16 cellular contexts compared by ENCODE assay signal in the genomic region with DNA sequence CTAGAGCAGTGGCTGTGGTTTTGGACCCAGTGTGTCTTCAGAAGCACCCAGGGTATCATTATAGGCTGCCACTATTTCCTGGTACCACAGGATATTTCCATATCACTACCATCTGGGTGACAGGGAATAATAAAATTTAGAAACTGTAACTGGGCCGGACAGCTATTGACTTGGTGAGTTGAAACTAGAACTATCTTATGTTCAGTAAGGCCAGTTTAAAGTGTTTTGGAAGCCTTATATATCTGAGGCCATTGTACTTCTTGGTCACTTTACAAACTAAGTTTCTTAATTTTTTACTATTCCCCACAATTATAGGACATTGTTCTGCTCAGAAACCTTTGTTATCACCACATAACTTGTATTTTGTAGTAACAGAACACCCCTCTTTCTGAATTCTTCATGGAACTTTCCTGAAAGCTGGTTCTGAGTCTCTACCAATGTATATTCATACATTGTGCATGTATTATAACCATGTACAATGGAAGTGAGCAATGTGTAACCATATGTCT. TPM values are rescaled to one million over a fixed set of nuclear protein-coding genes. Genes with fewer than 3 reads are reported as not detected.
A peak's percentile ranks its signal among the peaks of the same experiment; 100 is the strongest.
DNase-seq lines count a peak whose midpoint lies in the region; ATAC-seq and TF ChIP-seq lines count a peak whose summit lies in the region.
"Had no signal": no experiment of that assay in that cellular context is flagged by ENCODE, and none has a peak within 500 bp of the region (broad histone marks: within the 10 kb centered on the region; RNA-seq: fewer than 3 reads in every experiment).

No MANE protein-coding gene starts in this region.

- no peak for DNase-seq in activated naive CD4-positive, alpha-beta T cell treated with anti-CD3 and anti-CD28 coated beads for 36 hours
- no peak for DNase-seq in RWPE2 (ENCODE audit: low spot score)
- DNase-seq in mucosa of descending colon, result no peak
- no peak for DNase-seq in NCI-H1092 (lab: John Stamatoyannopoulos, UW)
- DNase-seq: GF-D8, GOT3, NCI-H1417 treated with DMSO at 0.1 percent for 48 hours, NCI-H187 treated with DMSO at 0.1 percent for 48 hours, NCI-H226, RPMI8226, SIG-M5 had no signal

- H3K36me3 Mint-ChIP-seq in activated naive CD4-positive, alpha-beta T cell treated with anti-CD3 and anti-CD28 coated beads, Interleukin-2, amount 50 U/mL, for 24 hours, result peaks cover 10% of the 10 kb centered on the region
- peaks cover 22% of the 10 kb centered on the region for H3K36me3 Mint-ChIP-seq in activated naive CD4-positive, alpha-beta T cell treated with anti-CD3 and anti-CD28 coated beads for 36 hours (ENCODE audit: low read depth)

- H3K27me3 Mint-ChIP-seq in activated naive CD4-positive, alpha-beta T cell treated with anti-CD3 and anti-CD28 coated beads, Interleukin-2, amount 50 U/mL, for 24 hours, result no peaks in the 10 kb centered on the region
- H3K27me3 Mint-ChIP-seq in activated naive CD4-positive, alpha-beta T cell treated with anti-CD3 and anti-CD28 coated beads for 36 hours (ENCODE audit: low read depth), result no peaks in the 10 kb centered on the region

- H3K36me3 ChIP-seq in HEK293 (ENCODE audit: control insufficient read depth in 2 of 2, insufficient read depth in 1 of 2, low read length in 2 of 2) (peaks cover 26 to 37% of the 10 kb centered on the region in 2 experiments), RWPE2 (ENCODE audit: low read depth) (peaks cover 38% of the 10 kb centered on the region), mucosa of descending colon (ENCODE audit: low read depth) (no peaks in the 10 kb centered on the region)

- no peak overlapping the region for H3K4me3 Mint-ChIP-seq in activated naive CD4-positive, alpha-beta T cell treated with anti-CD3 and anti-CD28 coated beads, Interleukin-2, amount 50 U/mL, for 24 hours
- no peak overlapping the region for H3K4me3 Mint-ChIP-seq in activated naive CD4-positive, alpha-beta T cell treated with anti-CD3 and anti-CD28 coated beads for 36 hours
- H3K4me3 Mint-ChIP-seq: CD14-positive monocyte had no signal

- no peaks in the 10 kb centered on the region for H3K27me3 ChIP-seq in RWPE2 (ENCODE audit: insufficient read depth, poor library complexity, severe bottlenecking)

- CTCF ChIA-PET in activated naive CD4-positive, alpha-beta T cell treated with anti-CD3 and anti-CD28 coated beads for 36 hours (lab: Charles Lee), result no interaction called here
- CTCF ChIA-PET in HEK293 (lab: Yijun Ruan, JAX), result no interaction called here

- H3K9me3 Mint-ChIP-seq in activated naive CD4-positive, alpha-beta T cell treated with anti-CD3 and anti-CD28 coated beads, Interleukin-2, amount 50 U/mL, for 24 hours, result no peaks in the 10 kb centered on the region
- H3K9me3 Mint-ChIP-seq in activated naive CD4-positive, alpha-beta T cell treated with anti-CD3 and anti-CD28 coated beads for 36 hours, result no peaks in the 10 kb centered on the region
- H3K9me3 Mint-ChIP-seq: CD14-positive monocyte had no signal

- ATAC-seq in RWPE2 (ENCODE audit: low read depth), result 0 out of 3 replicates have a peak, but pooled peaks have one; percentile 11
- peak; percentile 49 for ATAC-seq in mucosa of descending colon
- ATAC-seq in GM19035 (IDR thresholded peaks at IDR 0.05; ENCODE audit: unreplicated experiment), result no peak
- ATAC-seq: GM12878 had no signal

- H3K4me1 ChIP-seq in HEK293 (ENCODE audit: control insufficient read depth, insufficient read depth, low read length) (no peaks in the 10 kb centered on the region), RWPE2 (ENCODE audit: insufficient read depth, poor library complexity, severe bottlenecking) (no peaks in the 10 kb centered on the region), mucosa of descending colon (ENCODE audit: low read depth) (no peaks in the 10 kb centered on the region)

- H3K27ac Mint-ChIP-seq in activated naive CD4-positive, alpha-beta T cell treated with anti-CD3 and anti-CD28 coated beads, Interleukin-2, amount 50 U/mL, for 24 hours, result peak overlapping the region; percentile 36
- no peak overlapping the region for H3K27ac Mint-ChIP-seq in activated naive CD4-positive, alpha-beta T cell treated with anti-CD3 and anti-CD28 coated beads for 36 hours

- TF ChIP-seq CTCF in HEK293 (tag by site-specific recombination; IDR thresholded peaks at IDR 0.05) (no peak), RWPE2 (IDR thresholded peaks at IDR 0.05; ENCODE audit: poor library complexity, severe bottlenecking) (no peak), mucosa of descending colon (IDR thresholded peaks at IDR 0.05) (no peak)

- no peaks in the 10 kb centered on the region for H3K9me3 ChIP-seq in HEK293 (ENCODE audit: control insufficient read depth, insufficient read depth, low read depth, low read length)
- H3K9me3 ChIP-seq in RWPE2 (ENCODE audit: severe bottlenecking), result no peaks in the 10 kb centered on the region
- no peaks in the 10 kb centered on the region for H3K9me3 ChIP-seq in mucosa of descending colon

- intact Hi-C loops in activated naive CD4-positive, alpha-beta T cell treated with anti-CD3 and anti-CD28 coated beads for 36 hours (cut with micrococcal nuclease), result no loop called here
- intact Hi-C loops in mucosa of descending colon (cut with DNase I, micrococcal nuclease), result no loop called here

- POLR2A ChIA-PET in HEK293 (lab: Yijun Ruan, JAX), result interaction anchor here (0.6 to 0.9 kb wide), 3 partner anchors 8 to 61 kb away, joined by 3 to 5 read pairs (median 5); no protein-coding TSS in a partner anchor

- H3K27ac ChIP-seq in HEK293 (ENCODE audit: extremely low read depth, low read depth, low read length), result no peak overlapping the region
- H3K27ac ChIP-seq in RWPE2 (ENCODE audit: poor library complexity, severe bottlenecking), result no peak overlapping the region

- H3K4me3 ChIP-seq in HEK293 (ENCODE audit: low read depth, low read length) (no peak overlapping the region), RWPE2 (ENCODE audit: severe bottlenecking) (no peak overlapping the region), mucosa of descending colon (no peak overlapping the region)
- H3K4me3 ChIP-seq: GM12878 had no signal

- peaks cover 20% of the 10 kb centered on the region for H3K4me1 Mint-ChIP-seq in activated naive CD4-positive, alpha-beta T cell treated with anti-CD3 and anti-CD28 coated beads, Interleukin-2, amount 50 U/mL, for 24 hours
- peaks cover 2% of the 10 kb centered on the region for H3K4me1 Mint-ChIP-seq in activated naive CD4-positive, alpha-beta T cell treated with anti-CD3 and anti-CD28 coated beads for 36 hours (ENCODE audit: low read depth)

TF ChIP-seq in HEK293, 187 proteins besides CTCF, POLR2A, EP300 and RAD21:
- TF ChIP-seq, protein P1, sequence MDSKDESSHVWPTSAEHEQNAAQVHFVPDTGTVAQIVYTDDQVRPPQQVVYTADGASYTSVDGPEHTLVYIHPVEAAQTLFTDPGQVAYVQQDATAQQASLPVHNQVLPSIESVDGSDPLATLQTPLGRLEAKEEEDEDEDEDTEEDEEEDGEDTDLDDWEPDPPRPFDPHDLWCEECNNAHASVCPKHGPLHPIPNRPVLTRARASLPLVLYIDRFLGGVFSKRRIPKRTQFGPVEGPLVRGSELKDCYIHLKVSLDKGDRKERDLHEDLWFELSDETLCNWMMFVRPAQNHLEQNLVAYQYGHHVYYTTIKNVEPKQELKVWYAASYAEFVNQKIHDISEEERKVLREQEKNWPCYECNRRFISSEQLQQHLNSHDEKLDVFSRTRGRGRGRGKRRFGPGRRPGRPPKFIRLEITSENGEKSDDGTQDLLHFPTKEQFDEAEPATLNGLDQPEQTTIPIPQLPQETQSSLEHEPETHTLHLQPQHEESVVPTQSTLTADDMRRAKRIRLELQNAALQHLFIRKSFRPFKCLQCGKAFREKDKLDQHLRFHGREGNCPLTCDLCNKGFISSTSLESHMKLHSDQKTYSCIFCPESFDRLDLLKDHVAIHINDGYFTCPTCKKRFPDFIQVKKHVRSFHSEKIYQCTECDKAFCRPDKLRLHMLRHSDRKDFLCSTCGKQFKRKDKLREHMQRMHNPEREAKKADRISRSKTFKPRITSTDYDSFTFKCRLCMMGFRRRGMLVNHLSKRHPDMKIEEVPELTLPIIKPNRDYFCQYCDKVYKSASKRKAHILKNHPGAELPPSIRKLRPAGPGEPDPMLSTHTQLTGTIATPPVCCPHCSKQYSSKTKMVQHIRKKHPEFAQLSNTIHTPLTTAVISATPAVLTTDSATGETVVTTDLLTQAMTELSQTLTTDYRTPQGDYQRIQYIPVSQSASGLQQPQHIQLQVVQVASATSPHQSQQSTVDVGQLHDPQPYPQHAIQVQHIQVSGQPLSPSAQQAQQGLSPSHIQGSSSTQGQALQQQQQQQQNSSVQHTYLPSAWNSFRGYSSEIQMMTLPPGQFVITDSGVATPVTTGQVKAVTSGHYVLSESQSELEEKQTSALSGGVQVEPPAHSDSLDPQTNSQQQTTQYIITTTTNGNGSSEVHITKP (tag by site-specific recombination; IDR thresholded peaks at IDR 0.05), result peak; percentile 81
- TF ChIP-seq, protein P2, sequence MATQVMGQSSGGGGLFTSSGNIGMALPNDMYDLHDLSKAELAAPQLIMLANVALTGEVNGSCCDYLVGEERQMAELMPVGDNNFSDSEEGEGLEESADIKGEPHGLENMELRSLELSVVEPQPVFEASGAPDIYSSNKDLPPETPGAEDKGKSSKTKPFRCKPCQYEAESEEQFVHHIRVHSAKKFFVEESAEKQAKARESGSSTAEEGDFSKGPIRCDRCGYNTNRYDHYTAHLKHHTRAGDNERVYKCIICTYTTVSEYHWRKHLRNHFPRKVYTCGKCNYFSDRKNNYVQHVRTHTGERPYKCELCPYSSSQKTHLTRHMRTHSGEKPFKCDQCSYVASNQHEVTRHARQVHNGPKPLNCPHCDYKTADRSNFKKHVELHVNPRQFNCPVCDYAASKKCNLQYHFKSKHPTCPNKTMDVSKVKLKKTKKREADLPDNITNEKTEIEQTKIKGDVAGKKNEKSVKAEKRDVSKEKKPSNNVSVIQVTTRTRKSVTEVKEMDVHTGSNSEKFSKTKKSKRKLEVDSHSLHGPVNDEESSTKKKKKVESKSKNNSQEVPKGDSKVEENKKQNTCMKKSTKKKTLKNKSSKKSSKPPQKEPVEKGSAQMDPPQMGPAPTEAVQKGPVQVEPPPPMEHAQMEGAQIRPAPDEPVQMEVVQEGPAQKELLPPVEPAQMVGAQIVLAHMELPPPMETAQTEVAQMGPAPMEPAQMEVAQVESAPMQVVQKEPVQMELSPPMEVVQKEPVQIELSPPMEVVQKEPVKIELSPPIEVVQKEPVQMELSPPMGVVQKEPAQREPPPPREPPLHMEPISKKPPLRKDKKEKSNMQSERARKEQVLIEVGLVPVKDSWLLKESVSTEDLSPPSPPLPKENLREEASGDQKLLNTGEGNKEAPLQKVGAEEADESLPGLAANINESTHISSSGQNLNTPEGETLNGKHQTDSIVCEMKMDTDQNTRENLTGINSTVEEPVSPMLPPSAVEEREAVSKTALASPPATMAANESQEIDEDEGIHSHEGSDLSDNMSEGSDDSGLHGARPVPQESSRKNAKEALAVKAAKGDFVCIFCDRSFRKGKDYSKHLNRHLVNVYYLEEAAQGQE (tag by site-specific recombination; IDR thresholded peaks at IDR 0.05), result no peak

RNA-seq across cellular contexts. Expression of a gene that starts 34.0 kb away (rescaled TPM):
- 100 to 1,000 TPM; 213 to 230 TPM for total RNA-seq in activated naive CD4-positive, alpha-beta T cell treated with anti-CD3 and anti-CD28 coated beads for 36 hours
- total RNA-seq in mucosa of descending colon, result 100 to 1,000 TPM; 141 to 168 (median 161) TPM

RNA-seq across cellular contexts. Expression of a gene that starts 42.0 kb away (rescaled TPM):
- total RNA-seq in activated naive CD4-positive, alpha-beta T cell treated with anti-CD3 and anti-CD28 coated beads for 36 hours, result 10 to 100 TPM; 25.3 to 26.6 TPM
- total RNA-seq in mucosa of descending colon, result 10 to 100 TPM; 10.3 to 14.8 (median 12.9) TPM
